Comparison of ENCODE assay signal across 19 cellular contexts in the genomic region with DNA sequence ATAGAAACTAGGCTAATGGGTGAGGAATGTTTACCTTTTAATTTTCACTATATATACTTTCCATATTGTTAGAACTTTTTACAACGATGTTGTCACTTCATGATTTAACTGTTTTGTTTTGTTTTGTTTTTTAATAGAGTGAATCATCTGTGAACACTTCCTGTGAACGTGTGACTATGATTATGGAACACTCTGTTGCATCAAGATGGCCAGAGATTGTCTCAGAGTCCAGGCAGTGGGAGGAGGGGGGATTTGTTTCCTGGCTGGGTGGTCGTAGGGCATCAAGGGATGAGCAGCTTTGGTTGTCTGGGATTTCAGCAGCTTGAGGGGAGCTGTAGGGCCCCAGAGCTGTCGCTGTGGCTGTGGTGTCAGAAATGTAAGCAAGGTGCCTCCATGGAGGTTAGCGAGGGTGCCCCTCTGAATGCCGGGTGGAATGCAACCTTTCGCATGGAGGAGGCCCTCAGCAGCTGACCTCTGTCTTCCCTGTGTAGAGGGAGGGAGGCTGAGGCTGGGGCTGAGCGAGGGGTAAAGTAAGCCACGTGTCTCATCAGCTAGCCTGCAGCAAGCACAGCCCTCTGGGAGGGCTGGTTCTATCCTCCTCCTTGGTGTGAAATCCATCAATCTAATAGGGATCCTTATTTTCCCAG. TPM values are rescaled to one million over a fixed set of nuclear protein-coding genes. Genes with fewer than 3 reads are reported as not detected.
DNase-seq lines count a peak whose midpoint lies in the region; ATAC-seq, FAIRE-seq and TF ChIP-seq lines count a peak whose summit lies in the region.
"Had no signal": no experiment of that assay in that cellular context is flagged by ENCODE, and none has a peak within 500 bp of the region (broad histone marks: within the 10 kb centered on the region; RNA-seq: fewer than 3 reads in every experiment).

No MANE protein-coding gene starts in this region.

- H3K27ac ChIP-seq in thyroid gland, result no peak overlapping the region
- no peak overlapping the region for H3K27ac ChIP-seq in pancreas
- H3K27ac ChIP-seq: colonic mucosa, lower lobe of right lung, neutrophil, skin epidermis had no signal

- H3K9me3 ChIP-seq in mucosa of descending colon (no peaks in the 10 kb centered on the region), thyroid gland (no peaks in the 10 kb centered on the region), pancreas (no peaks in the 10 kb centered on the region)
- H3K9me3 ChIP-seq: colonic mucosa, lower lobe of right lung, neutrophil had no signal

- H3K4me1 ChIP-seq in mucosa of descending colon (ENCODE audit: low read depth) (peaks cover 2% of the 10 kb centered on the region), thyroid gland (peaks cover 0 to 3% of the 10 kb centered on the region in 2 donors), pancreas (no peaks in the 10 kb centered on the region)
- H3K4me1 ChIP-seq: colonic mucosa, lower lobe of right lung had no signal

- TF ChIP-seq POLR2A in thyroid gland (IDR thresholded peaks at IDR 0.05), result no peak

- peak; percentile 19 for DNase-seq in AG08395 (ENCODE audit: low spot score)
- DNase-seq in LHCN-M2 (ENCODE audit: low read depth), result peak; percentile 36
- peak; percentile 69 for DNase-seq in dermis blood vessel endothelial cell
- no peak for DNase-seq in mucosa of descending colon
- no peak for DNase-seq in thyroid gland
- no peak for DNase-seq in pancreas
- DNase-seq in NOMO-1 treated with DMSO at 0.1 percent for 48 hours (lab: John Stamatoyannopoulos, UW; ENCODE audit: unreplicated experiment), result no peak
- DNase-seq: activated naive CD8-positive, alpha-beta T cell treated with anti-CD3 and anti-CD28 coated beads, Interleukin-2, amount 50 U/mL, for 24 hours; activated T-cell treated with anti-CD3 and anti-CD28 coated beads, Interleukin-2, amount 50 U/mL, for 1 hour; colonic mucosa; lower lobe of right lung; NCI-H1048; T-cell had no signal

- no peak for FAIRE-seq in pancreas (lab: Jason Lieb, UNC)
- FAIRE-seq: HTR-8/SVneo had no signal

- WGBS in thyroid gland, 2 donors, result 69 to 72% methylated on average over 6 to 9 of the region's 9 CpGs
- 63 to 73% methylated on average over 9 of the region's 9 CpGs for WGBS in pancreas, 2 donors

- H3K36me3 ChIP-seq in mucosa of descending colon (ENCODE audit: low read depth) (no peaks in the 10 kb centered on the region), thyroid gland (no peaks in the 10 kb centered on the region), pancreas (no peaks in the 10 kb centered on the region)
- H3K36me3 ChIP-seq: colonic mucosa, lower lobe of right lung, neutrophil had no signal

- TF ChIP-seq CTCF in mucosa of descending colon (IDR thresholded peaks at IDR 0.05), result no peak
- no peak for TF ChIP-seq CTCF in thyroid gland (IDR thresholded peaks at IDR 0.05)
- no peak for TF ChIP-seq CTCF in pancreas (IDR thresholded peaks at IDR 0.05)

- H3K27me3 ChIP-seq in thyroid gland, result no peaks in the 10 kb centered on the region
- H3K27me3 ChIP-seq in pancreas, result no peaks in the 10 kb centered on the region
- H3K27me3 ChIP-seq: colonic mucosa, neutrophil had no signal

- intact Hi-C loops in mucosa of descending colon (cut with DNase I, micrococcal nuclease), result loop anchor here (10.0 kb wide), 3 partner anchors 139 to 329 kb away; a partner anchor contains a TSS
- intact Hi-C loops in thyroid gland (cut with DNase I), result loop anchor here (2.0 to 5.0 kb wide), 3 partner anchors 77 to 182 kb away; a partner anchor contains a TSS
- intact Hi-C loops in pancreas (cut with DNase I), result loop anchor here in 2 of 3 donors (5.0 to 10.0 kb wide), 2 partner anchors 77 to 139 kb away; a partner anchor contains a TSS

- ATAC-seq in mucosa of descending colon (peak; percentile 27), HG03280 (IDR thresholded peaks at IDR 0.05; ENCODE audit: unreplicated experiment) (no peak), pancreas (no peak)
- ATAC-seq: activated CD4-positive, CD25-positive, alpha-beta regulatory T cell treated with anti-CD3 and anti-CD28 coated beads, Interleukin-2, amount 50 U/mL, for 24 hours; activated naive CD8-positive, alpha-beta T cell treated with anti-CD3 and anti-CD28 coated beads, Interleukin-2, amount 50 U/mL, for 24 hours; esophagus mucosa had no signal

- H3K4me3 ChIP-seq in mucosa of descending colon (no peak overlapping the region), thyroid gland (replicated peaks in 1 of 3) (no peak overlapping the region), pancreas (no peak overlapping the region)
- H3K4me3 ChIP-seq: colonic mucosa, lower lobe of right lung, skin epidermis had no signal

RNA-seq across cellular contexts. Expression of a gene that starts 21.4 kb away (rescaled TPM):
- total RNA-seq in LHCN-M2 (2014; rRNA removed) (54.4 and 54.9 TPM in 2 replicates), dermis blood vessel endothelial cell (7.1 and 48.8 TPM in 2 replicates), mucosa of descending colon (10 to 100 TPM in 1 of 3 donors, 1 to 10 TPM in 2; 1.2 to 12.7 (median 2.5) TPM), thyroid gland (1 to 10 TPM in 1 of 4 donors, under 1 TPM in 2, not detected in 1; 0.11 to 2.4 (median 0.40) TPM), pancreas (under 1 TPM in 5 of 6 donors, not detected in 1; 0.08 to 0.55 (median 0.32) TPM)
- 10.7 TPM for polyA plus RNA-seq in LHCN-M2 (2012)
- polyA plus RNA-seq in pancreas, result under 1 TPM in 1 of 2 donors, not detected in 1; 0.05 TPM

Comparison
In these comparisons a context has a peak if more than half of its experiments do, and no peak if none do; other contexts are left out.
1. DNase-seq: peak in AG08395 (single experiment), LHCN-M2 (single experiment) and dermis blood vessel endothelial cell (single experiment); none in mucosa of descending colon (0 of 3), thyroid gland (0 of 2), pancreas (0 of 6) and NOMO-1 treated with DMSO at 0.1 percent for 48 hours (single experiment).